In the genomic region with DNA sequence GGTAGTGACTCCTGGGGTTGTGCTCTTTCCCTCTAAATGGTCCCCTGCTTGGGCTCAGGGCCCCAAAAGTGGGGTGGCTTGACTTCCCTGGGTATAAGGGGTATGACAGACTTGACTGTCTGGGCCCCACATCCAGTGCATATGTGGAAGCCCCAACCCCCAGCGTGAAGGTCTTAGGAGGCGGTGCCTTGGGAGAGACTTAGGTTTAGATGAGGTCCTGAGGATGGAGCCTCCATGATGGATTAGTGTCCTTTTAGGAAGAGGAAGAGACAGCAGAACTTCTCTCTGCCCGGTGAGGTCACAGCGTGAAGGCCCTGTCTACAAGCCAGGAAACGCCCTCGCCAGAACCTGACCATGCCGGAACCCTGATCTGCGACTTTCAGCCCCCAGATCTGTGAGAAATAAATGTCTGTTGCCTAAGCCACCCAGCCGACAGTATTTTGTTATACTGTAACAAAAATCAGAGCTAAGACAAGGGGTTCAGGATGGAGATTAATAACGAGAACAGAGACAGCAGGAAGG, we compare ENCODE assay signal across 1 cellular context.
TF ChIP-seq lines count a peak whose summit lies in the region.

No MANE protein-coding gene starts in this region.

TF ChIP-seq in IMR-90, 13 proteins besides CTCF, POLR2A, EP300 and RAD21:
- TF ChIP-seq MXI1 (IDR thresholded peaks at IDR 0.05; ENCODE audit: borderline replicate concordance, low read depth, low read length) (no peak), RFX5 (IDR thresholded peaks at IDR 0.05; ENCODE audit: low read depth, low read length) (no peak), RCOR1 (IDR thresholded peaks at IDR 0.05; ENCODE audit: insufficient replicate concordance, low read length) (no peak), FOS (IDR thresholded peaks at IDR 0.05; ENCODE audit: low read depth, low read length) (no peak), CHD1 (IDR thresholded peaks at IDR 0.05; ENCODE audit: low read depth, low read length) (no peak), NFE2L2 (IDR thresholded peaks at IDR 0.05; ENCODE audit: low read depth, low read length) (no peak), MAZ (IDR thresholded peaks at IDR 0.05; ENCODE audit: borderline replicate concordance, low read depth, low read length) (no peak), MAFK (IDR thresholded peaks at IDR 0.05; ENCODE audit: low read depth, low read length) (no peak), CEBPB (IDR thresholded peaks at IDR 0.05; ENCODE audit: low read depth, low read length) (no peak)
- TF ChIP-seq, protein P1, sequence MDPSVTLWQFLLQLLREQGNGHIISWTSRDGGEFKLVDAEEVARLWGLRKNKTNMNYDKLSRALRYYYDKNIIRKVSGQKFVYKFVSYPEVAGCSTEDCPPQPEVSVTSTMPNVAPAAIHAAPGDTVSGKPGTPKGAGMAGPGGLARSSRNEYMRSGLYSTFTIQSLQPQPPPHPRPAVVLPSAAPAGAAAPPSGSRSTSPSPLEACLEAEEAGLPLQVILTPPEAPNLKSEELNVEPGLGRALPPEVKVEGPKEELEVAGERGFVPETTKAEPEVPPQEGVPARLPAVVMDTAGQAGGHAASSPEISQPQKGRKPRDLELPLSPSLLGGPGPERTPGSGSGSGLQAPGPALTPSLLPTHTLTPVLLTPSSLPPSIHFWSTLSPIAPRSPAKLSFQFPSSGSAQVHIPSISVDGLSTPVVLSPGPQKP (IDR thresholded peaks at IDR 0.05; ENCODE audit: borderline replicate concordance, low read depth, low read length): no peak
- TF ChIP-seq, protein P2, sequence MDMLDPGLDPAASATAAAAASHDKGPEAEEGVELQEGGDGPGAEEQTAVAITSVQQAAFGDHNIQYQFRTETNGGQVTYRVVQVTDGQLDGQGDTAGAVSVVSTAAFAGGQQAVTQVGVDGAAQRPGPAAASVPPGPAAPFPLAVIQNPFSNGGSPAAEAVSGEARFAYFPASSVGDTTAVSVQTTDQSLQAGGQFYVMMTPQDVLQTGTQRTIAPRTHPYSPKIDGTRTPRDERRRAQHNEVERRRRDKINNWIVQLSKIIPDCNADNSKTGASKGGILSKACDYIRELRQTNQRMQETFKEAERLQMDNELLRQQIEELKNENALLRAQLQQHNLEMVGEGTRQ (IDR thresholded peaks at IDR 0.05; ENCODE audit: low read depth, low read length): no peak
TF ChIP-seq in IMR-90: peak in this region for 0.
